In genomic region chr5:176450077-176450476, GRCh38 we compare ENCODE assay signal across 15 cellular contexts. TPM values are rescaled to one million over a fixed set of nuclear protein-coding genes. Genes with fewer than 3 reads are reported as not detected.
DNase-seq lines count a peak whose midpoint lies in the region; ATAC-seq, FAIRE-seq and TF ChIP-seq lines count a peak whose summit lies in the region.
"Had no signal": no experiment of that assay in that cellular context is flagged by ENCODE, and none has a peak within 500 bp of the region (broad histone marks: within the 10 kb centered on the region; RNA-seq: fewer than 3 reads in every experiment).

No MANE protein-coding gene starts in this region.

- no peak overlapping the region for H3K27ac Mint-ChIP-seq in osteocyte (ENCODE audit: unreplicated experiment)

- H3K4me3 Mint-ChIP-seq in osteocyte (ENCODE audit: unreplicated experiment), result no peak overlapping the region

- H3K4me2 ChIP-seq in BLaER1 (peak overlapping the region; percentile 94), DND-41 (ENCODE audit: insufficient read depth, low read length) (peak overlapping the region; percentile 78), PC-9 (peak overlapping the region; percentile 71), keratinocyte (ENCODE audit: control insufficient read depth, extremely low read depth, insufficient read depth, low read depth, low read length) (peak overlapping the region; percentile 99)

- TF ChIP-seq POLR2A in transverse colon (IDR thresholded peaks at IDR 0.05), result no peak

- BruUV-seq in PC-9 (replicated peaks; lab: Mats Ljungman, UMichigan), result no TSS peak

- H3K36me3 ChIP-seq in BLaER1 (peaks cover 29% of the 10 kb centered on the region), DND-41 (ENCODE audit: insufficient read depth, low read length) (peaks cover 27% of the 10 kb centered on the region), PC-9 (ENCODE audit: low read depth) (peaks cover 36% of the 10 kb centered on the region), keratinocyte (ENCODE audit: control insufficient read depth in 2 of 2, extremely low read depth in 1 of 2, insufficient read depth in 2 of 2, low read length in 2 of 2) (peaks cover 2 to 7% of the 10 kb centered on the region in 2 experiments), transverse colon (peaks cover 0 to 9% (median 0%) of the 10 kb centered on the region in 4 donors)

- POLR2A ChIA-PET in PC-9 (lab: Charles Lee; ENCODE audit: unreplicated experiment), result no interaction called here

- peaks cover 31% of the 10 kb centered on the region for H3K4me1 Mint-ChIP-seq in osteocyte (ENCODE audit: unreplicated experiment)

- ATAC-seq in DND-41 (ENCODE audit: insufficient read depth, low read depth) (no peak), GM19023 (IDR thresholded peaks at IDR 0.05; ENCODE audit: unreplicated experiment) (no peak)
- ATAC-seq: activated CD4-positive, CD25-positive, alpha-beta regulatory T cell treated with anti-CD3 and anti-CD28 coated beads, Interleukin-2, amount 50 U/mL, for 24 hours; mucosa of descending colon had no signal

- FAIRE-seq in keratinocyte (lab: Jason Lieb, UNC), result no peak

- H3K9me3 ChIP-seq in BLaER1 (no peaks in the 10 kb centered on the region), DND-41 (ENCODE audit: insufficient read depth, low read length, severe bottlenecking) (no peaks in the 10 kb centered on the region), PC-9 (ENCODE audit: insufficient read depth, low read depth) (no peaks in the 10 kb centered on the region), keratinocyte (ENCODE audit: control insufficient read depth, low read depth, low read length) (no peaks in the 10 kb centered on the region), transverse colon (no peaks in the 10 kb centered on the region)
- H3K9me3 ChIP-seq: mucosa of descending colon had no signal

- TF ChIP-seq CTCF in DND-41 (IDR thresholded peaks at IDR 0.05; ENCODE audit: borderline replicate concordance, extremely low read depth, low read length, poor library complexity, severe bottlenecking) (no peak), PC-9 (conservative IDR thresholded peaks at IDR 0.05) (no peak), keratinocyte (optimal IDR thresholded peaks at IDR 0.05 in 1 of 3, IDR thresholded peaks at IDR 0.05 in 1 of 3, conservative IDR thresholded peaks at IDR 0.05 in 1 of 3; ENCODE audit: extremely low read depth in 1 of 3, insufficient read depth in 2 of 3, low read length in 3 of 3) (no peak), GM20000 (IDR thresholded peaks at IDR 0.05; ENCODE audit: extremely low read depth, missing control alignments) (no peak), osteocyte (IDR thresholded peaks at IDR 0.05) (no peak), transverse colon (IDR thresholded peaks at IDR 0.05) (no peak)

- TF ChIP-seq EP300 in transverse colon (IDR thresholded peaks at IDR 0.05; ENCODE audit: low read depth), result no peak

- H3K27me3 ChIP-seq in BLaER1 (no peaks in the 10 kb centered on the region), DND-41 (ENCODE audit: insufficient read depth, low read length, poor library complexity) (no peaks in the 10 kb centered on the region), PC-9 (ENCODE audit: insufficient read depth, low read depth) (no peaks in the 10 kb centered on the region), keratinocyte (ENCODE audit: control insufficient read depth, extremely low read depth, insufficient read depth, low read length) (no peaks in the 10 kb centered on the region), transverse colon (no peaks in the 10 kb centered on the region)

- H3K27ac ChIP-seq in BLaER1, result no peak overlapping the region
- no peak overlapping the region for H3K27ac ChIP-seq in DND-41 (ENCODE audit: low read length)
- H3K27ac ChIP-seq in PC-9, result no peak overlapping the region
- H3K27ac ChIP-seq in keratinocyte (ENCODE audit: control insufficient read depth, insufficient read depth, low read length), result no peak overlapping the region
- H3K27ac ChIP-seq in transverse colon, result no peak overlapping the region
- H3K27ac ChIP-seq: coronary artery had no signal

- H3K79me2 ChIP-seq in DND-41 (ENCODE audit: insufficient read depth, low read length), result peaks cover 74% of the 10 kb centered on the region
- H3K79me2 ChIP-seq in PC-9 (ENCODE audit: low read depth), result peaks cover 86% of the 10 kb centered on the region
- peaks cover 64% of the 10 kb centered on the region for H3K79me2 ChIP-seq in keratinocyte (ENCODE audit: control insufficient read depth, insufficient read depth, low read length)

- intact Hi-C loops in PC-9 (cut with micrococcal nuclease; ENCODE audit: unreplicated experiment) (no loop called here), transverse colon (cut with DNase I; ENCODE audit: low total_unique reads) (no loop called here)

- CTCF ChIA-PET in PC-9 (lab: Charles Lee), result no interaction called here

- H4K20me1 ChIP-seq in BLaER1 (peaks cover 41% of the 10 kb centered on the region), DND-41 (ENCODE audit: insufficient read depth, low read length) (0 out of 2 replicates have a peak, but pooled peaks cover 6% of the 10 kb centered on the region), PC-9 (ENCODE audit: insufficient read depth) (peaks cover 52% of the 10 kb centered on the region), keratinocyte (ENCODE audit: control insufficient read depth, extremely low read depth, insufficient read depth, low read length) (no peaks in the 10 kb centered on the region)

- no peaks in the 10 kb centered on the region for H3K9me3 Mint-ChIP-seq in osteocyte (ENCODE audit: unreplicated experiment)

- H3K9me2 ChIP-seq in PC-9 (ENCODE audit: insufficient read depth), result no peaks in the 10 kb centered on the region

- peaks cover 35% of the 10 kb centered on the region for H3K4me1 ChIP-seq in BLaER1
- H3K4me1 ChIP-seq in DND-41 (ENCODE audit: insufficient read depth, low read length), result peaks cover 30% of the 10 kb centered on the region
- peaks cover 34% of the 10 kb centered on the region for H3K4me1 ChIP-seq in PC-9 (replicated peaks; ENCODE audit: insufficient read depth)
- peaks cover 19% of the 10 kb centered on the region for H3K4me1 ChIP-seq in keratinocyte (ENCODE audit: control insufficient read depth, extremely low read depth, insufficient read depth, low read length)
- peaks cover 10 to 24% (median 20%) of the 10 kb centered on the region in 4 donors for H3K4me1 ChIP-seq in transverse colon

- no peak overlapping the region for H2AFZ ChIP-seq in DND-41 (ENCODE audit: low read depth, low read length)
- no peak overlapping the region for H2AFZ ChIP-seq in PC-9
- no peak overlapping the region for H2AFZ ChIP-seq in keratinocyte (ENCODE audit: control insufficient read depth, low read length)

- WGBS in transverse colon (ENCODE audit: low coverage in 1 of 2), 2 donors, result 76 to 85% methylated on average over 1 of the region's 1 CpG

- in situ Hi-C loops in transverse colon (cut with MboI; ENCODE audit: low pct_ligation_motif_present in 1 of 4, low pct_unique_long_range_greater_than_20kb in 1 of 4, low sequenced_read_pairs in 3 of 4), result no loop called here

- DNase-seq in DND-41, result no peak
- DNase-seq in PC-9, result no peak
- no peak for DNase-seq in keratinocyte (ENCODE audit: low read depth, low spot score)
- DNase-seq in GM20000 (ENCODE audit: low spot score), result no peak
- no peak for DNase-seq in osteocyte (ENCODE audit: extremely low spot score, unreplicated experiment)
- DNase-seq in transverse colon, result no peak
- DNase-seq: anterior cingulate cortex, mucosa of descending colon, NCI-H1694 treated with DMSO at 0.1 percent for 48 hours, NCI-H526, T-helper 2 cell had no signal

- H3K27me3 Mint-ChIP-seq in osteocyte (ENCODE audit: unreplicated experiment), result no peaks in the 10 kb centered on the region

- dilution Hi-C loops in keratinocyte (cut with MboI; ENCODE audit: extremely low pct_ligation_motif_present, low sequenced_read_pairs), result no loop called here

- peaks cover 3% of the 10 kb centered on the region for H3K36me3 Mint-ChIP-seq in osteocyte (ENCODE audit: unreplicated experiment)

- H3F3A ChIP-seq in PC-9 (ENCODE audit: insufficient read depth, low read depth), result peaks cover 39% of the 10 kb centered on the region

- no peak overlapping the region for H3K9ac ChIP-seq in BLaER1
- 0 out of 2 replicates have a peak overlapping the region, but pooled peaks have one; percentile 92 for H3K9ac ChIP-seq in DND-41 (ENCODE audit: low read depth, low read length)
- no peak overlapping the region for H3K9ac ChIP-seq in keratinocyte (ENCODE audit: control insufficient read depth, extremely low read depth, insufficient read depth, low read length)

- H3K4me3 ChIP-seq in BLaER1, result no peak overlapping the region
- no peak overlapping the region; a peak in 1 of 4 replicates for H3K4me3 ChIP-seq in DND-41 (ENCODE audit: low read depth in 1 of 2, low read length in 2 of 2)
- H3K4me3 ChIP-seq in PC-9, result peak overlapping the region; percentile 89; the same call in 1 of the 2 replicates
- H3K4me3 ChIP-seq in keratinocyte (ENCODE audit: control insufficient read depth in 2 of 3, extremely low read depth in 1 of 3, insufficient read depth in 2 of 3, low read depth in 1 of 3, low read length in 3 of 3), result peak overlapping the region in 1 of 3 experiments; percentile 18
- no peak overlapping the region for H3K4me3 ChIP-seq in transverse colon
- H3K4me3 ChIP-seq: coronary artery, mucosa of descending colon had no signal

- no peaks in the 10 kb centered on the region for H3K9me1 ChIP-seq in keratinocyte (ENCODE audit: control insufficient read depth, extremely low read depth, insufficient read depth, low read length)

RNA-seq across cellular contexts. Expression of gene FAF2, which starts 1.9 kb away (rescaled TPM):
- 41.2 and 59.7 TPM in 2 replicates for total RNA-seq in PC-9 (2021)
- 44.7 to 63.2 TPM (median 52.9 TPM) in 3 replicates for polyA plus RNA-seq in keratinocyte
- polyA plus RNA-seq in keratinocyte (2011; ENCODE audit: low read depth), result 23.2 TPM
- 16.5 and 30.1 TPM in 2 replicates for polyA plus RNA-seq in keratinocyte (2011; cell fraction: cytosol; rRNA removed)
- polyA plus RNA-seq in keratinocyte (2011; cell fraction: nucleus; rRNA removed), result 94.6 and 106 TPM in 2 replicates
- polyA plus RNA-seq in keratinocyte (2012; ENCODE audit: low replicate concordance), result 25.1 and 42.5 TPM in 2 replicates
- polyA minus RNA-seq in keratinocyte, result 55.4 to 74.7 TPM (median 66.1 TPM) in 3 replicates
- polyA minus RNA-seq in keratinocyte (2011; cell fraction: cytosol; rRNA and poly(A)+ RNA removed), result 23.6 TPM
- 79.2 and 126 TPM in 2 replicates for polyA minus RNA-seq in keratinocyte (2011; cell fraction: nucleus; rRNA and poly(A)+ RNA removed)
- 46.9 and 47.6 TPM in 2 replicates for total RNA-seq in osteocyte
- total RNA-seq in transverse colon, result 10 to 100 TPM in 3 of 4 donors, 1 to 10 TPM in 1; 3.8 to 32.4 (median 26.5) TPM

RNA-seq across cellular contexts. Expression of gene CLTB, which starts 33.7 kb away (rescaled TPM):
- total RNA-seq in PC-9 (2021) (123 and 126 TPM in 2 replicates), osteocyte (89.0 and 95.1 TPM in 2 replicates), transverse colon (100 to 1,000 TPM; 167 to 272 (median 265) TPM)
- polyA plus RNA-seq in keratinocyte, result 326 to 485 TPM (median 427 TPM) in 3 replicates
- polyA plus RNA-seq in keratinocyte (2011; ENCODE audit: low read depth), result 465 TPM
- polyA plus RNA-seq in keratinocyte (2011; cell fraction: cytosol; rRNA removed), result 241 and 487 TPM in 2 replicates
- polyA plus RNA-seq in keratinocyte (2011; cell fraction: nucleus; rRNA removed), result 219 and 221 TPM in 2 replicates
- polyA plus RNA-seq in keratinocyte (2012; ENCODE audit: low replicate concordance), result 435 and 459 TPM in 2 replicates
- polyA minus RNA-seq in keratinocyte, result 151 to 200 TPM (median 157 TPM) in 3 replicates
- polyA minus RNA-seq in keratinocyte (2011; cell fraction: cytosol; rRNA and poly(A)+ RNA removed), result 467 TPM
- 69.2 and 77.9 TPM in 2 replicates for polyA minus RNA-seq in keratinocyte (2011; cell fraction: nucleus; rRNA and poly(A)+ RNA removed)
